ENCODE assay signal across 1 cellular context in genomic region chr2:222703866-222704265, GRCh38.
TF ChIP-seq lines count a peak whose summit lies in the region.

No MANE protein-coding gene starts in this region.

TF ChIP-seq in GM23338, 12 proteins besides CTCF, POLR2A, EP300 and RAD21 (continued from another document):
- no peak for TF ChIP-seq REST (IDR thresholded peaks at IDR 0.05; ENCODE audit: unreplicated experiment)
- TF ChIP-seq EZH2 (IDR thresholded peaks at IDR 0.05; ENCODE audit: low read depth, unreplicated experiment), result no peak
- TF ChIP-seq STAT1 (IDR thresholded peaks at IDR 0.05; ENCODE audit: unreplicated experiment), result no peak
- TF ChIP-seq POLR2AphosphoS5 (IDR thresholded peaks at IDR 0.05; ENCODE audit: low read depth), result no peak
- TF ChIP-seq ZNF114 (CRISPR knock-in tag; IDR thresholded peaks at IDR 0.05), result no peak
- no peak for TF ChIP-seq EZH2phosphoT487 (IDR thresholded peaks at IDR 0.05; ENCODE audit: unreplicated experiment)
- TF ChIP-seq CREB1 (CRISPR knock-in tag; IDR thresholded peaks at IDR 0.05; ENCODE audit: low read depth), result no peak
- no peak for TF ChIP-seq JUNB (IDR thresholded peaks at IDR 0.05; ENCODE audit: unreplicated experiment)
